ENCODE assay signal across 8 cellular contexts in genomic region chr16:50025544-50025931, GRCh38. TPM values are rescaled to one million over a fixed set of nuclear protein-coding genes. Genes with fewer than 3 reads are reported as not detected.
A peak's percentile ranks its signal among the peaks of the same experiment; 100 is the strongest.
DNase-seq lines count a peak whose midpoint lies in the region; ATAC-seq and TF ChIP-seq lines count a peak whose summit lies in the region.

No MANE protein-coding gene starts in this region.

- H3K36me3 Mint-ChIP-seq in activated T-helper 1 cell treated with anti-CD3 and anti-CD28 coated beads, Interleukin-12 subunit alpha, Interleukin-12 subunit beta, Interleukin-2, Interleukin-4 antibody, amounts not matched to agents 30 ng/mL and 10 ng/mL and 1 ng/mL, durations not matched to agents 14 hours and 24 hours and 36 hours (ENCODE audit: low read depth): peaks cover 13% of the 10 kb centered on the region

- H3K9me3 ChIP-seq in MG63: no peaks in the 10 kb centered on the region

- peaks cover 5% of the 10 kb centered on the region for H3K4me1 ChIP-seq in rectal smooth muscle tissue (ENCODE audit: control insufficient read depth, insufficient read depth, low read length)

- H3K27ac Mint-ChIP-seq in activated T-helper 1 cell treated with anti-CD3 and anti-CD28 coated beads, Interleukin-12 subunit alpha, Interleukin-12 subunit beta, Interleukin-2, Interleukin-4 antibody, amounts not matched to agents 30 ng/mL and 10 ng/mL and 1 ng/mL, durations not matched to agents 14 hours and 24 hours and 36 hours: peak overlapping the region; percentile 83

- no peaks in the 10 kb centered on the region for H3K27me3 ChIP-seq in MG63
- H3K27me3 ChIP-seq in rectal smooth muscle tissue (ENCODE audit: control insufficient read depth, insufficient read depth, low read length): no peaks in the 10 kb centered on the region

- DNase-seq in MG63 (no peak), glomerular visceral epithelial cell (ENCODE audit: extremely low spot score) (peak; percentile 22), dedifferentiated amniotic fluid mesenchymal stem cell (ENCODE audit: extremely low spot score) (no peak), middle frontal gyrus (ENCODE audit: extremely low spot score, low spot score) (no peak)
- DNase-seq in activated T-helper 1 cell treated with anti-CD3 and anti-CD28 coated beads, Interleukin-12 subunit alpha, Interleukin-12 subunit beta, Interleukin-2, Interleukin-4 antibody, amounts not matched to agents 30 ng/mL and 10 ng/mL and 1 ng/mL, durations not matched to agents 14 hours and 24 hours and 36 hours (ENCODE audit: low spot score): no peak

- peaks cover 6% of the 10 kb centered on the region for H3K36me3 ChIP-seq in MG63
- H3K36me3 ChIP-seq in rectal smooth muscle tissue (ENCODE audit: control insufficient read depth, insufficient read depth, low read length): peaks cover 5% of the 10 kb centered on the region

- intact Hi-C loops in activated T-helper 1 cell treated with anti-CD3 and anti-CD28 coated beads, Interleukin-12 subunit alpha, Interleukin-12 subunit beta, Interleukin-2, Interleukin-4 antibody, amounts not matched to agents 30 ng/mL and 10 ng/mL and 1 ng/mL, durations not matched to agents 14 hours and 24 hours and 36 hours (cut with micrococcal nuclease): loop anchor here (1.0 to 10.0 kb wide), 12 partner anchors 40 to 781 kb away; partner anchors contain the start of genes CYLD, HEATR3 and NKD1

- peak overlapping the region; percentile 86 for H3K27ac ChIP-seq in C4-2B
- peak overlapping the region; percentile 70 for H3K27ac ChIP-seq in rectal smooth muscle tissue (ENCODE audit: low read depth, low read length)

- H3K4me3 ChIP-seq in MG63: peak overlapping the region; percentile 78
- peak overlapping the region; percentile 98 for H3K4me3 ChIP-seq in rectal smooth muscle tissue (ENCODE audit: low read length)

- H3K4me3 Mint-ChIP-seq in activated T-helper 1 cell treated with anti-CD3 and anti-CD28 coated beads, Interleukin-12 subunit alpha, Interleukin-12 subunit beta, Interleukin-2, Interleukin-4 antibody, amounts not matched to agents 30 ng/mL and 10 ng/mL and 1 ng/mL, durations not matched to agents 14 hours and 24 hours and 36 hours: peak overlapping the region; percentile 96

- peaks cover 26% of the 10 kb centered on the region for H3K4me1 Mint-ChIP-seq in activated T-helper 1 cell treated with anti-CD3 and anti-CD28 coated beads, Interleukin-12 subunit alpha, Interleukin-12 subunit beta, Interleukin-2, Interleukin-4 antibody, amounts not matched to agents 30 ng/mL and 10 ng/mL and 1 ng/mL, durations not matched to agents 14 hours and 24 hours and 36 hours (ENCODE audit: low read depth)

- no peaks in the 10 kb centered on the region for H3K9me3 Mint-ChIP-seq in activated T-helper 1 cell treated with anti-CD3 and anti-CD28 coated beads, Interleukin-12 subunit alpha, Interleukin-12 subunit beta, Interleukin-2, Interleukin-4 antibody, amounts not matched to agents 30 ng/mL and 10 ng/mL and 1 ng/mL, durations not matched to agents 14 hours and 24 hours and 36 hours

- TF ChIP-seq CTCF in C4-2B (conservative IDR thresholded peaks at IDR 0.05): no peak

- peak; percentile 2 for ATAC-seq in GM21360 (IDR thresholded peaks at IDR 0.05; ENCODE audit: unreplicated experiment)

- peaks cover 11% of the 10 kb centered on the region for H3K27me3 Mint-ChIP-seq in activated T-helper 1 cell treated with anti-CD3 and anti-CD28 coated beads, Interleukin-12 subunit alpha, Interleukin-12 subunit beta, Interleukin-2, Interleukin-4 antibody, amounts not matched to agents 30 ng/mL and 10 ng/mL and 1 ng/mL, durations not matched to agents 14 hours and 24 hours and 36 hours (ENCODE audit: insufficient read depth)

- peak overlapping the region; percentile 83 for H3K9ac ChIP-seq in rectal smooth muscle tissue (ENCODE audit: low read length)

RNA-seq across cellular contexts. Expression of gene CNEP1R1, which starts 0.5 kb away (rescaled TPM):
- 16.7 and 20.0 TPM in 2 replicates for total RNA-seq in MG63 (2014; rRNA removed; shearing (Covaris generic); ENCODE audit: low replicate concordance)
- 21.9 and 22.7 TPM in 2 replicates for total RNA-seq in activated T-helper 1 cell treated with anti-CD3 and anti-CD28 coated beads, Interleukin-12 subunit alpha, Interleukin-12 subunit beta, Interleukin-2, Interleukin-4 antibody, amounts not matched to agents 30 ng/mL and 10 ng/mL and 1 ng/mL, durations not matched to agents 14 hours and 24 hours and 36 hours

RNA-seq across cellular contexts. Expression of gene HEATR3, which starts 40.2 kb away (rescaled TPM):
- total RNA-seq in MG63 (2014; rRNA removed; shearing (Covaris generic); ENCODE audit: low replicate concordance): 11.4 and 11.5 TPM in 2 replicates
- 29.1 and 30.7 TPM in 2 replicates for total RNA-seq in activated T-helper 1 cell treated with anti-CD3 and anti-CD28 coated beads, Interleukin-12 subunit alpha, Interleukin-12 subunit beta, Interleukin-2, Interleukin-4 antibody, amounts not matched to agents 30 ng/mL and 10 ng/mL and 1 ng/mL, durations not matched to agents 14 hours and 24 hours and 36 hours
